11 cellular contexts compared by ENCODE assay signal in genomic region chr22:45970709-45971388, GRCh38. TPM values are rescaled to one million over a fixed set of nuclear protein-coding genes. Genes with fewer than 3 reads are reported as not detected.
DNase-seq lines count a peak whose midpoint lies in the region; ATAC-seq and TF ChIP-seq lines count a peak whose summit lies in the region.
"Had no signal": no experiment of that assay in that cellular context is flagged by ENCODE, and none has a peak within 500 bp of the region (broad histone marks: within the 10 kb centered on the region; RNA-seq: fewer than 3 reads in every experiment).

No MANE protein-coding gene starts in this region.

- WGBS in neuronal stem cell (ENCODE audit: extremely low coverage in 2 of 2, insufficient read length in 2 of 2, insufficient replicate concordance in 1 of 2), 2 donors = no CpG with 5 or more reads among the region's 38 CpGs

- H2BK120ac ChIP-seq in neuronal stem cell (ENCODE audit: low read depth, low read length) = peak overlapping the region; percentile 68

- no peak for DNase-seq in Caco-2
- peak; percentile 62 for DNase-seq in MV-4-11 (lab: John Stamatoyannopoulos, UW)
- no peak for DNase-seq in epithelial cell of esophagus (ENCODE audit: low read depth)
- no peak for DNase-seq in neuronal stem cell (ENCODE audit: low spot score)
- DNase-seq in NCI-H1694 (lab: John Stamatoyannopoulos, UW) = no peak
- no peak for DNase-seq in T-helper 17 cell
- DNase-seq in tibial artery = no peak
- DNase-seq: SIG-M5; stimulated activated CD4-positive, alpha-beta T cell treated with anti-CD3 and anti-CD28 coated beads, Interleukin-2, amount 100 ng/mL, for 48 hours had no signal

- TF ChIP-seq CTCF in Caco-2 (IDR thresholded peaks at IDR 0.05; ENCODE audit: insufficient read depth in 1 of 2, low read depth in 1 of 2, low read length in 1 of 2, severe bottlenecking in 1 of 2, unreplicated experiment in 1 of 2) = no peak
- no peak for TF ChIP-seq CTCF in epithelial cell of esophagus (IDR thresholded peaks at IDR 0.05; ENCODE audit: insufficient read depth, low read depth, low read length, missing control alignments)
- no peak for TF ChIP-seq CTCF in tibial artery (IDR thresholded peaks at IDR 0.05)

- H3K9me3 Mint-ChIP-seq in Caco-2 (ENCODE audit: unreplicated experiment) = no peaks in the 10 kb centered on the region

- peak overlapping the region; percentile 91 for H2BK5ac ChIP-seq in neuronal stem cell (ENCODE audit: low read length)

- H3K79me1 ChIP-seq in neuronal stem cell (ENCODE audit: low read depth, low read length) = peaks cover 2% of the 10 kb centered on the region

- H3K9me3 ChIP-seq in Caco-2 (no peaks in the 10 kb centered on the region), neuronal stem cell (replicated peaks in 1 of 2; ENCODE audit: control insufficient read depth in 2 of 2, insufficient read depth in 1 of 2, low read depth in 1 of 2, low read length in 2 of 2) (peaks cover 7 to 18% of the 10 kb centered on the region in 2 donors), T-helper 17 cell (ENCODE audit: control insufficient read depth, low read length, poor library complexity, severe bottlenecking) (no peaks in the 10 kb centered on the region), tibial artery (no peaks in the 10 kb centered on the region)

- no peak overlapping the region for H3K27ac ChIP-seq in neuronal stem cell (replicated peaks; ENCODE audit: low read length)
- no peak overlapping the region for H3K27ac ChIP-seq in tibial artery

- H3K27me3 Mint-ChIP-seq in Caco-2 (ENCODE audit: insufficient read depth, unreplicated experiment) (peaks cover 3% of the 10 kb centered on the region), T-helper 17 cell (peaks cover 62% of the 10 kb centered on the region)

- CTCF ChIA-PET in Caco-2 (lab: Charles Lee) = no interaction called here

- no peak for ATAC-seq in T-helper 17 cell
- ATAC-seq in GM18909 (IDR thresholded peaks at IDR 0.05; ENCODE audit: poor library complexity, unreplicated experiment) = no peak

- intact Hi-C loops in Caco-2 (cut with micrococcal nuclease; ENCODE audit: unreplicated experiment) (no loop called here), tibial artery (cut with DNase I; ENCODE audit: low total_unique reads) (no loop called here)

- peak overlapping the region; percentile 22 for H3K4me3 Mint-ChIP-seq in Caco-2 (ENCODE audit: unreplicated experiment)
- no peak overlapping the region for H3K4me3 Mint-ChIP-seq in T-helper 17 cell

- H3K4me2 ChIP-seq in neuronal stem cell (ENCODE audit: insufficient read depth, low read length, poor library complexity, severe bottlenecking) = peak overlapping the region; percentile 59

- H2AK5ac ChIP-seq in neuronal stem cell (ENCODE audit: low read depth, low read length) = peak overlapping the region; percentile 100

- no peaks in the 10 kb centered on the region for H3K36me3 ChIP-seq in Caco-2 (ENCODE audit: control insufficient read depth, insufficient read depth, low read length)
- peaks cover 0 to 2% of the 10 kb centered on the region in 2 donors for H3K36me3 ChIP-seq in neuronal stem cell (replicated peaks in 1 of 2; ENCODE audit: control insufficient read depth in 2 of 2, insufficient read depth in 2 of 2, low read length in 2 of 2)
- no peaks in the 10 kb centered on the region for H3K36me3 ChIP-seq in tibial artery

- no peak overlapping the region for H3K14ac ChIP-seq in neuronal stem cell (ENCODE audit: low read length)

- peaks cover 6% of the 10 kb centered on the region for H3K36me3 Mint-ChIP-seq in Caco-2 (ENCODE audit: insufficient read depth, unreplicated experiment)
- H3K36me3 Mint-ChIP-seq in T-helper 17 cell (ENCODE audit: low read depth) = peaks cover 4% of the 10 kb centered on the region

- H3K4me1 ChIP-seq in Caco-2 (peaks cover 15% of the 10 kb centered on the region), neuronal stem cell (ENCODE audit: control insufficient read depth in 2 of 2, insufficient read depth in 1 of 2, low read depth in 1 of 2, low read length in 2 of 2) (peaks cover 31 to 62% of the 10 kb centered on the region in 2 donors), tibial artery (peaks cover 0 to 32% (median 25%) of the 10 kb centered on the region in 4 donors)

- no peak overlapping the region for H3K23ac ChIP-seq in neuronal stem cell (ENCODE audit: low read depth, low read length, poor library complexity)

- no peak overlapping the region for H3K27ac Mint-ChIP-seq in Caco-2 (ENCODE audit: unreplicated experiment)
- H3K27ac Mint-ChIP-seq in T-helper 17 cell = no peak overlapping the region

- H3K4me1 Mint-ChIP-seq in Caco-2 (ENCODE audit: low read depth, unreplicated experiment) (no peaks in the 10 kb centered on the region), T-helper 17 cell (peaks cover 7% of the 10 kb centered on the region)

- peaks cover 1% of the 10 kb centered on the region; the same call in 1 of the 2 replicates for H3K27me3 ChIP-seq in Caco-2 (replicated peaks; ENCODE audit: control insufficient read depth, insufficient read depth, low read length)
- peaks cover 26 to 65% (median 65%) of the 10 kb centered on the region in 3 experiments for H3K27me3 ChIP-seq in neuronal stem cell (ENCODE audit: control insufficient read depth in 3 of 3, insufficient read depth in 3 of 3, low read depth in 1 of 3, low read length in 3 of 3)
- peaks cover 0 to 100% of the 10 kb centered on the region in 2 donors for H3K27me3 ChIP-seq in tibial artery

- H3K9ac ChIP-seq in neuronal stem cell (ENCODE audit: low read depth, low read length, poor library complexity) = no peak overlapping the region

- no TSS peak for BruUV-seq in Caco-2 (replicated peaks; lab: Mats Ljungman, UMichigan)

- peak overlapping the region; percentile 96 for H4K91ac ChIP-seq in neuronal stem cell (ENCODE audit: low read depth, low read length, poor library complexity)

- peak overlapping the region; percentile 99 for H2BK15ac ChIP-seq in neuronal stem cell (ENCODE audit: low read length)

- H4K8ac ChIP-seq in neuronal stem cell (ENCODE audit: low read depth, low read length) = no peak overlapping the region

- POLR2A ChIA-PET in Caco-2 (lab: Charles Lee) = no interaction called here

- H2AFZ ChIP-seq in neuronal stem cell (ENCODE audit: low read length) = peak overlapping the region; percentile 90

- H3K4ac ChIP-seq in neuronal stem cell (ENCODE audit: low read length) = no peak overlapping the region

- peak overlapping the region; percentile 99 for H3K18ac ChIP-seq in neuronal stem cell (ENCODE audit: low read length)

- no peak overlapping the region for H3K4me3 ChIP-seq in Caco-2 (ENCODE audit: low read depth, low read length)
- peak overlapping the region; percentile 15 for H3K4me3 ChIP-seq in epithelial cell of esophagus (ENCODE audit: low read length)
- H3K4me3 ChIP-seq in neuronal stem cell (ENCODE audit: low read length in 2 of 2) = peak overlapping the region in 1 of 2 donors; percentile 27
- peak overlapping the region in 1 of 2 donors; percentile 24 for H3K4me3 ChIP-seq in tibial artery

- no peak overlapping the region for H2BK12ac ChIP-seq in neuronal stem cell (ENCODE audit: low read length)

RNA-seq across cellular contexts. Expression of gene WNT7B, which starts 6.1 kb away (rescaled TPM):
- total RNA-seq in Caco-2 (2022) (0.57 and 0.77 TPM in 2 replicates), T-helper 17 cell (not detected)
- polyA plus RNA-seq in neuronal stem cell (2013, experiment 1 of 2) = 8.6 TPM
- polyA plus RNA-seq in neuronal stem cell (2013, experiment 2 of 2) = 8.5 TPM
- total RNA-seq: dermis microvascular lymphatic vessel endothelial cell had no signal
